ENCODE assay signal across 9 cellular contexts in the genomic region with DNA sequence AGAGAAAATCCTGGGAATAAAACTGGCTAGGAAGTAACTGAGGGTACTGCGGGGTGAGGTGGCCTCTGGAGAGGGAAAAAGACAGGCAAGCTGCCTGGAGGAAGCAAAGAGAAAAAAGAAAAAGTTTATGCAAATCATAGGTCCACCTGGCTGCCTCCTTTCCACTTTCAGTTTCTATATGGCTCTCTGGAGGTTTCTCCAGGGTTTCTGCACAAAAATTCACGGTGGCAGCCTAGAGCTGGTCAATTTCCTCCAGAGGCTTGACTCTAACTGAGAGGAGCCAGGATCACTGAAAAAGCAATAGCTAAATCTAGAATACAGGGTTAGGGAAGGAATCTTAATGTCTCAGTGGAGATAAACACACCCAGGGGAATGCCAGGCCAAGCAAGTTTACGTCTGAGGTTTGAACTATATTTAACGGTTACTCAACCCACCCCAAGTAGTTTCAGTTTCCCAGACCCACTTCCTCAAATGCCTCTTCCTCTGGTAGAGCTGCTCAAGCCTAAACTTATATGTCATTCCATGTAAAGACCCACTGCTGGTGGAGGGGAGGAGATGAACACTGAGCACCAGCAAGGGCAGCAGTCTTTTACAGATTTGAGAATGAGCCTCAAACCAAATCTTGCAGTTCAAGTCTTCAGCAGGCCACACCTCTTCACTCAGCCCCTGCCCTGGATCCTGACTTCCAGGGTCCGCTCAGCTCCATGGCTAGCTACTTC. TPM values are rescaled to one million over a fixed set of nuclear protein-coding genes. Genes with fewer than 3 reads are reported as not detected.
DNase-seq lines count a peak whose midpoint lies in the region; ATAC-seq and TF ChIP-seq lines count a peak whose summit lies in the region.
"Had no signal": no experiment of that assay in that cellular context is flagged by ENCODE, and none has a peak within 500 bp of the region (broad histone marks: within the 10 kb centered on the region; RNA-seq: fewer than 3 reads in every experiment).

No MANE protein-coding gene starts in this region.

- TF ChIP-seq POLR2A in gastrocnemius medialis (IDR thresholded peaks at IDR 0.05) = no peak

- peak; percentile 45 for ATAC-seq in GM21360 (IDR thresholded peaks at IDR 0.05; ENCODE audit: unreplicated experiment)
- peak; percentile 55 for ATAC-seq in HG03571 (IDR thresholded peaks at IDR 0.05; ENCODE audit: unreplicated experiment)
- ATAC-seq in gastrocnemius medialis = peak; percentile 77 to 95

- peak overlapping the region; percentile 35 for H3K4me3 ChIP-seq in fibroblast of the aortic adventitia (ENCODE audit: low read depth, low read length)
- peak overlapping the region; percentile 31 to 51 (median 40) for H3K4me3 ChIP-seq in gastrocnemius medialis
- no peak overlapping the region for H3K4me3 ChIP-seq in BE2C (ENCODE audit: low read depth, low read length)

- no peaks in the 10 kb centered on the region for H3K27me3 ChIP-seq in gastrocnemius medialis
- no peaks in the 10 kb centered on the region for H3K27me3 ChIP-seq in BE2C

- DNase-seq in GF-D8 (lab: John Stamatoyannopoulos, UW) (peak; percentile 67), fibroblast of the aortic adventitia (ENCODE audit: low read depth) (peak; percentile 72), gastrocnemius medialis (peak in 1 of 2 donors; percentile 20), BE2C (no peak), DMS114 treated with DMSO at 0.1 percent for 48 hours (lab: John Stamatoyannopoulos, UW; ENCODE audit: unreplicated experiment) (no peak)
- peak; percentile 27 to 35 for DNase-seq in activated CD4-positive, alpha-beta T cell treated with anti-CD3 and anti-CD28 coated beads for 4 hours

- H3K36me3 ChIP-seq in gastrocnemius medialis = no peaks in the 10 kb centered on the region
- H3K36me3 ChIP-seq in BE2C = peaks cover 14% of the 10 kb centered on the region

- peaks cover 35 to 49% of the 10 kb centered on the region in 2 donors for H3K4me1 ChIP-seq in gastrocnemius medialis
- H3K4me1 ChIP-seq in BE2C = peaks cover 41% of the 10 kb centered on the region

- in situ Hi-C loops in gastrocnemius medialis (cut with MboI; ENCODE audit: low sequenced_read_pairs in 4 of 4) = no loop called here

- TF ChIP-seq CTCF in fibroblast of the aortic adventitia (IDR thresholded peaks at IDR 0.05; ENCODE audit: insufficient read depth, low read length) = no peak
- TF ChIP-seq CTCF in gastrocnemius medialis (IDR thresholded peaks at IDR 0.05 in 4 of 5, conservative IDR thresholded peaks at IDR 0.05 in 1 of 5) = no peak
- no peak for TF ChIP-seq CTCF in BE2C (IDR thresholded peaks at IDR 0.05; ENCODE audit: low read depth, low read length)

- H3K27ac ChIP-seq in gastrocnemius medialis = peak overlapping the region; percentile 57 to 82 (median 66)

- intact Hi-C loops in gastrocnemius medialis (cut with DNase I; ENCODE audit: low total_unique reads) = no loop called here

- no peaks in the 10 kb centered on the region for H3K9me3 ChIP-seq in gastrocnemius medialis
- H3K9me3 ChIP-seq in BE2C = no peaks in the 10 kb centered on the region

RNA-seq across cellular contexts. Expression of a gene that starts 5.7 kb away (rescaled TPM):
- total RNA-seq in fibroblast of the aortic adventitia (ENCODE audit: low replicate concordance) (3.1 and 7.6 TPM in 2 replicates), gastrocnemius medialis (10 to 100 TPM in 2 of 4 donors, 1 to 10 TPM in 2; 5.8 to 16.1 (median 10.6) TPM)
- 37.3 TPM for polyA plus RNA-seq in BE2C (2012; ENCODE audit: insufficient read depth, insufficient read length, low read depth)

RNA-seq across cellular contexts. Expression of a gene that starts 19.7 kb away (rescaled TPM):
- 11.2 and 18.9 TPM in 2 replicates for total RNA-seq in fibroblast of the aortic adventitia (ENCODE audit: low replicate concordance)
- total RNA-seq in gastrocnemius medialis = 1 to 10 TPM; 1.0 to 4.8 (median 2.4) TPM
- 12.9 TPM for polyA plus RNA-seq in BE2C (2012; ENCODE audit: insufficient read depth, insufficient read length, low read depth)

RNA-seq across cellular contexts. Expression of a gene that starts 50.4 kb away (rescaled TPM):
- total RNA-seq in fibroblast of the aortic adventitia (ENCODE audit: low replicate concordance) (not detected in 2 replicates), gastrocnemius medialis (not detected)
- 164 TPM for polyA plus RNA-seq in BE2C (2012; ENCODE audit: insufficient read depth, insufficient read length, low read depth)
- total RNA-seq: T-helper 2 cell treated with Interferon-gamma antibody and Interleukin-4, amounts not matched to agents 100 ng/mL and 5 ng/mL, for 36 hours had no signal

Comparison
In these comparisons a context has a peak if more than half of its experiments do, and no peak if none do; other contexts are left out.
1. DNase-seq: peak in GF-D8 (single experiment), activated CD4-positive, alpha-beta T cell treated with anti-CD3 and anti-CD28 coated beads for 4 hours (2 of 2) and fibroblast of the aortic adventitia (single experiment); none in BE2C (single experiment) and DMS114 treated with DMSO at 0.1 percent for 48 hours (single experiment).
2. Peak in every context shown above with its lines, with median percentiles within 50 percentile points of each other: ATAC-seq.